Comparison of ENCODE assay signal across 17 cellular contexts in the genomic region with DNA sequence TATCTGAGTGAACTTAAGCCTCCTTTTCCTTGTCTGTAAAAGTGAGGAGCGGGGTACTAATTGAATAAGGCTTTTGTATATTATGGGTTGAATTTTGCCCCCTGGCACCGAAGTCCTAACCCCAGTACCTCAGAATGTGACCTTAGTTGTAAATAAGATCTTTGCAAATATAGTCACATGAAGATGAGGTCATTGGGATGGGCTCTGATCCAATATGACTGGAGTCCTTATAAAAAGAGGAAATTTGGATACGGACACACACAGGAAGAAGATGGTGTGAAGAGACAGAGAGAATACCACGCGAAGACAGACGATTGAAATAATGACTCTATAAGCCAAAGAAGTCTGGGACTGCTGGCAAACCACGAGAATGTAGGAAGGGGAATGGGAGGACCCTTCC.
A peak's percentile ranks its signal among the peaks of the same experiment; 100 is the strongest.
DNase-seq lines count a peak whose midpoint lies in the region; ATAC-seq, FAIRE-seq and TF ChIP-seq lines count a peak whose summit lies in the region.
"Had no signal": no experiment of that assay in that cellular context is flagged by ENCODE, and none has a peak within 500 bp of the region (broad histone marks: within the 10 kb centered on the region; RNA-seq: fewer than 3 reads in every experiment).

No MANE protein-coding gene starts in this region.

- H3K4me2 ChIP-seq in astrocyte (ENCODE audit: low read length), result no peak overlapping the region
- H3K4me2 ChIP-seq: PC-9 had no signal

- intact Hi-C loops in Right ventricle myocardium superior (cut with DNase I) (no loop called here), right cardiac atrium (cut with DNase I) (no loop called here)

- H3K9me3 Mint-ChIP-seq in astrocyte (ENCODE audit: unreplicated experiment) (no peaks in the 10 kb centered on the region), WTC11 (peaks cover 21% of the 10 kb centered on the region)
- peaks cover 10% of the 10 kb centered on the region for H3K9me3 Mint-ChIP-seq in activated naive CD8-positive, alpha-beta T cell treated with anti-CD3 and anti-CD28 coated beads for 36 hours

- H3K36me3 Mint-ChIP-seq in astrocyte (ENCODE audit: low read depth, unreplicated experiment), result no peaks in the 10 kb centered on the region
- H3K36me3 Mint-ChIP-seq in WTC11, result peaks cover 13% of the 10 kb centered on the region
- no peaks in the 10 kb centered on the region for H3K36me3 Mint-ChIP-seq in activated naive CD8-positive, alpha-beta T cell treated with anti-CD3 and anti-CD28 coated beads for 36 hours

- CTCF ChIA-PET in WTC11 (lab: Charles Lee), result no interaction called here

- H3K27me3 Mint-ChIP-seq in astrocyte (ENCODE audit: low read depth, unreplicated experiment) (no peaks in the 10 kb centered on the region), WTC11 (ENCODE audit: low read depth) (peaks cover 2% of the 10 kb centered on the region; the same call in 1 of the 2 replicates)
- no peaks in the 10 kb centered on the region for H3K27me3 Mint-ChIP-seq in activated naive CD8-positive, alpha-beta T cell treated with anti-CD3 and anti-CD28 coated beads for 36 hours

- POLR2A ChIA-PET in WTC11 (lab: Charles Lee), result no interaction called here

- ATAC-seq in Right ventricle myocardium superior (ENCODE audit: poor library complexity) (peak; percentile 43), right cardiac atrium (no peak), GM19023 (IDR thresholded peaks at IDR 0.05; ENCODE audit: unreplicated experiment) (no peak), WTC11 (no peak)
- ATAC-seq: K562, SK-N-SH treated with all-trans-retinoic acid at 6 μM for 48 hours had no signal

- H2AFZ ChIP-seq in astrocyte (ENCODE audit: low read depth, low read length), result no peak overlapping the region
- H2AFZ ChIP-seq: PC-9 had no signal

- H3K4me3 ChIP-seq in right cardiac atrium (ENCODE audit: low read length) (no peak overlapping the region), astrocyte (ENCODE audit: insufficient read depth, low read depth, low read length) (no peak overlapping the region), iPS-20b (ENCODE audit: low read length) (peak overlapping the region; percentile 16; the same call in 1 of the 2 replicates)
- H3K4me3 ChIP-seq: BLaER1 treated with 17β-estradiol and CSF1 and Interleukin-3, amounts not matched to agents 10 nM and 100 nM; K562; PC-9 had no signal

- H3K27ac Mint-ChIP-seq in astrocyte (ENCODE audit: unreplicated experiment) (peak overlapping the region; percentile 67), WTC11 (no peak overlapping the region; the same call in 1 of the 2 replicates)
- no peak overlapping the region for H3K27ac Mint-ChIP-seq in activated naive CD8-positive, alpha-beta T cell treated with anti-CD3 and anti-CD28 coated beads for 36 hours

- TF ChIP-seq CTCF in astrocyte (IDR thresholded peaks at IDR 0.05; ENCODE audit: insufficient read depth, low read depth, low read length) (no peak), WTC11 (IDR thresholded peaks at IDR 0.05) (no peak)

- no peaks in the 10 kb centered on the region for H3K4me1 ChIP-seq in right cardiac atrium (ENCODE audit: control insufficient read depth, insufficient read depth, low read length)
- H3K4me1 ChIP-seq in astrocyte (ENCODE audit: insufficient read depth, low read length), result peaks cover 16% of the 10 kb centered on the region
- peaks cover 31% of the 10 kb centered on the region for H3K4me1 ChIP-seq in iPS-20b (ENCODE audit: insufficient read depth, low read length)

- FAIRE-seq in astrocyte (lab: Jason Lieb, UNC), result no peak
- FAIRE-seq: GM19239, K562 had no signal

- 45% methylated on average over 7 of the region's 7 CpGs for WGBS in right cardiac atrium

- no peaks in the 10 kb centered on the region for H4K20me1 ChIP-seq in astrocyte (ENCODE audit: insufficient read depth, low read length)
- H4K20me1 ChIP-seq: BLaER1 treated with 17β-estradiol and CSF1 and Interleukin-3, amounts not matched to agents 10 nM and 100 nM had no signal

- H3K27me3 ChIP-seq in right cardiac atrium (ENCODE audit: control insufficient read depth, insufficient read depth) (no peaks in the 10 kb centered on the region), astrocyte (ENCODE audit: insufficient read depth, low read length) (no peaks in the 10 kb centered on the region), iPS-20b (ENCODE audit: insufficient read depth, low read length) (no peaks in the 10 kb centered on the region)
- H3K27me3 ChIP-seq: BLaER1 treated with 17β-estradiol and CSF1 and Interleukin-3, amounts not matched to agents 10 nM and 100 nM had no signal

- H3K9ac ChIP-seq in astrocyte (ENCODE audit: low read length), result no peak overlapping the region
- H3K9ac ChIP-seq in iPS-20b (ENCODE audit: low read depth, low read length), result peak overlapping the region; percentile 30; the same call in 1 of the 2 replicates
- H3K9ac ChIP-seq: BLaER1 treated with 17β-estradiol and CSF1 and Interleukin-3, amounts not matched to agents 10 nM and 100 nM had no signal

- no peaks in the 10 kb centered on the region for H3K79me2 ChIP-seq in astrocyte (ENCODE audit: insufficient read depth, low read length)

- DNase-seq in Right ventricle myocardium superior, result no peak
- no peak for DNase-seq in right cardiac atrium
- no peak for DNase-seq in astrocyte (ENCODE audit: low read depth)
- no peak for DNase-seq in WTC11 (ENCODE audit: low spot score)
- DNase-seq in glomerular visceral epithelial cell (ENCODE audit: extremely low spot score), result no peak
- no peak for DNase-seq in activated naive CD8-positive, alpha-beta T cell treated with anti-CD3 and anti-CD28 coated beads for 36 hours
- DNase-seq: 8988T, NCI-H1092 treated with DMSO at 0.1 percent for 48 hours, NCI-H187, NCI-H69, PC-9 had no signal

- no peaks in the 10 kb centered on the region for H3K9me3 ChIP-seq in right cardiac atrium (ENCODE audit: control insufficient read depth, low read length)
- no peaks in the 10 kb centered on the region for H3K9me3 ChIP-seq in astrocyte (ENCODE audit: insufficient read depth, low read depth, low read length)
- H3K9me3 ChIP-seq in iPS-20b (ENCODE audit: insufficient read depth, low read depth, low read length), result peaks cover 11% of the 10 kb centered on the region

- H3K36me3 ChIP-seq in astrocyte (ENCODE audit: insufficient read depth, low read length), result no peaks in the 10 kb centered on the region
- no peaks in the 10 kb centered on the region for H3K36me3 ChIP-seq in iPS-20b (ENCODE audit: insufficient read depth, low read depth, low read length)
- H3K36me3 ChIP-seq: BLaER1 treated with 17β-estradiol and CSF1 and Interleukin-3, amounts not matched to agents 10 nM and 100 nM had no signal

- no peak overlapping the region for H3K27ac ChIP-seq in right cardiac atrium (ENCODE audit: low read length)
- H3K27ac ChIP-seq in astrocyte (ENCODE audit: low read depth, low read length), result no peak overlapping the region
- H3K27ac ChIP-seq in iPS-20b (ENCODE audit: low read length), result peak overlapping the region; percentile 57
- H3K27ac ChIP-seq: BLaER1 treated with 17β-estradiol and CSF1 and Interleukin-3, amounts not matched to agents 10 nM and 100 nM; PC-9 had no signal

- H3K4me1 Mint-ChIP-seq in astrocyte (ENCODE audit: low read depth, unreplicated experiment) (peaks cover 26% of the 10 kb centered on the region), WTC11 (peaks cover 49% of the 10 kb centered on the region)
- no peaks in the 10 kb centered on the region for H3K4me1 Mint-ChIP-seq in activated naive CD8-positive, alpha-beta T cell treated with anti-CD3 and anti-CD28 coated beads for 36 hours

- H3K4me3 Mint-ChIP-seq in astrocyte (ENCODE audit: unreplicated experiment), result peak overlapping the region; percentile 6
- H3K4me3 Mint-ChIP-seq in WTC11, result no peak overlapping the region
- H3K4me3 Mint-ChIP-seq in activated naive CD8-positive, alpha-beta T cell treated with anti-CD3 and anti-CD28 coated beads for 36 hours, result no peak overlapping the region

TF ChIP-seq in WTC11, 78 proteins besides CTCF, POLR2A, EP300 and RAD21:
- TF ChIP-seq CBFB (CRISPR knock-in tag; IDR thresholded peaks at IDR 0.05; ENCODE audit: low read depth) (no peak), NR3C1 (CRISPR knock-in tag; conservative IDR thresholded peaks at IDR 0.05; ENCODE audit: low read depth) (no peak), OVOL2 (CRISPR knock-in tag; IDR thresholded peaks at IDR 0.05; ENCODE audit: borderline replicate concordance) (no peak), FOXK1 (CRISPR knock-in tag; IDR thresholded peaks at IDR 0.05) (no peak), TEAD1 (CRISPR knock-in tag; IDR thresholded peaks at IDR 0.05) (no peak), GTF2I (CRISPR knock-in tag; conservative IDR thresholded peaks at IDR 0.05) (no peak)
- TF ChIP-seq, protein P1, sequence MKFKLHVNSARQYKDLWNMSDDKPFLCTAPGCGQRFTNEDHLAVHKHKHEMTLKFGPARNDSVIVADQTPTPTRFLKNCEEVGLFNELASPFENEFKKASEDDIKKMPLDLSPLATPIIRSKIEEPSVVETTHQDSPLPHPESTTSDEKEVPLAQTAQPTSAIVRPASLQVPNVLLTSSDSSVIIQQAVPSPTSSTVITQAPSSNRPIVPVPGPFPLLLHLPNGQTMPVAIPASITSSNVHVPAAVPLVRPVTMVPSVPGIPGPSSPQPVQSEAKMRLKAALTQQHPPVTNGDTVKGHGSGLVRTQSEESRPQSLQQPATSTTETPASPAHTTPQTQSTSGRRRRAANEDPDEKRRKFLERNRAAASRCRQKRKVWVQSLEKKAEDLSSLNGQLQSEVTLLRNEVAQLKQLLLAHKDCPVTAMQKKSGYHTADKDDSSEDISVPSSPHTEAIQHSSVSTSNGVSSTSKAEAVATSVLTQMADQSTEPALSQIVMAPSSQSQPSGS (CRISPR knock-in tag; IDR thresholded peaks at IDR 0.05; ENCODE audit: borderline replicate concordance, low read depth), result no peak
- TF ChIP-seq, protein P2, sequence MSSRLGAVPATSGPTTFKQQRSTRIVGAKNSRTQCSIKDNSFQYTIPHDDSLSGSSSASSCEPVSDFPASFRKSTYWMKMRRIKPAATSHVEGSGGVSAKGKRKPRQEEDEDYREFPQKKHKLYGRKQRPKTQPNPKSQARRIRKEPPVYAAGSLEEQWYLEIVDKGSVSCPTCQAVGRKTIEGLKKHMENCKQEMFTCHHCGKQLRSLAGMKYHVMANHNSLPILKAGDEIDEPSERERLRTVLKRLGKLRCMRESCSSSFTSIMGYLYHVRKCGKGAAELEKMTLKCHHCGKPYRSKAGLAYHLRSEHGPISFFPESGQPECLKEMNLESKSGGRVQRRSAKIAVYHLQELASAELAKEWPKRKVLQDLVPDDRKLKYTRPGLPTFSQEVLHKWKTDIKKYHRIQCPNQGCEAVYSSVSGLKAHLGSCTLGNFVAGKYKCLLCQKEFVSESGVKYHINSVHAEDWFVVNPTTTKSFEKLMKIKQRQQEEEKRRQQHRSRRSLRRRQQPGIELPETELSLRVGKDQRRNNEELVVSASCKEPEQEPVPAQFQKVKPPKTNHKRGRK (CRISPR knock-in tag; IDR thresholded peaks at IDR 0.05; ENCODE audit: borderline replicate concordance), result no peak
